In the genomic region with DNA sequence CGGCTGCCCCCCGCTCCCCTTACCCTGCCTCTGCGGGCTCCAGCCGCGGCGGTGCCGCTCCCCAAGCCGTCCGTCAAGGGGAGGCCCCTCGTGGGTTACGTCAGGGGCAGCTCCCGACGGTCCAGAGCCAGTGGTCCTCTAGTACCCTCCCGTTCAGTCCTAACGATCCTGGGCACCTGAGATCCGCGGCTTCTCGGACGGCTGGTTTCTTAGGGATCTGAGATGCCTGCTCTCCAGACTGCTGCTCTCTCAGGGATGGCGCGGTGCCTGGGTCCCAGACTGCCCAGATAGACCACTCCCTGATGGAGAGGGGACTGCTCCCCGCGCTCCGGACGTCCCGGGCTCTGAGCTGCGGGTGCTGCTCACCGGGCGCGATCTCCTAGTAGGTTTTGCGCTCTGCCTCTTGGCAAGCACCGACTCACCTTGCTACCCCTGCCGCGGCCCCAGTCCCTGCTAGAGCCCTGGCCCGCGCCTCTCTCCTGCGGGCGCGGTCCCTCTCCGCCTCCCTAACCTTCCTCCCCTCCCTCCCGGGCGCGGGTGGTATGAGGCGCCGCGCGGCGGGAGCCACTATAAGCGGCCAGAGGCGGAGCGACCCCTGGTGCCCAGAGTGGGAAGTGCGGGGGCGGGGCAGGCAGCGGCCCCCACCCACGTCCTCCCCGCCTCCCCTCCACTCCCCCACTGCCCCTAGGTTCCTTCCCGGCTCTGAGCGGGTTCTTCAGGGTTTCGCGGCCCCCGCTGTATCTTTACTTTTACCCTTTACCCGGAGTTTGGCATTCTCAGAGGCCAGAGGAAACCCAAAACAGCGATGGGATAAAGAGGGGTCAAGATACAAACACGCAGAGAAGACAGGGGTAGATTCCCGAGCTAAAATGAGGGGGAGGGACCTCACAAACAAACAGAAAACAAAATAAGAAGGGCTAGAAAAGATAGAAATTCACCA, we compare ENCODE assay signal across 8 cellular contexts. TPM values are rescaled to one million over a fixed set of nuclear protein-coding genes. Genes with fewer than 3 reads are reported as not detected.
A peak's percentile ranks its signal among the peaks of the same experiment; 100 is the strongest.
DNase-seq lines count a peak whose midpoint lies in the region; ATAC-seq and TF ChIP-seq lines count a peak whose summit lies in the region.

A gene (minus strand): TSS at position 544 of the 940 bp plus-strand sequence. CDS start 711 bp downstream, outside the sequence.

- no peak within 1 kb of the TSS for H3K27ac Mint-ChIP-seq in activated CD8-positive, alpha-beta memory T cell treated with anti-CD3 and anti-CD28 coated beads, Interleukin-2, amount 10 ng/mL, durations not matched to agents 7 days and 5 days
- H3K27ac Mint-ChIP-seq in endodermal cell (no peak within 1 kb of the TSS), mesothelial cell of epicardium (no peak within 1 kb of the TSS)

- no peaks in the 10 kb centered on the region for H3K9me3 ChIP-seq in endodermal cell (ENCODE audit: control insufficient read depth, low read length)

- DNase-seq in NOMO-1 (lab: John Stamatoyannopoulos, UW; ENCODE audit: unreplicated experiment in 2 of 2) (peak; percentile 63 to 91), endodermal cell (peak; percentile 98), mesothelial cell of epicardium (ENCODE audit: low spot score in 2 of 2, unreplicated experiment in 2 of 2) (peak; percentile 82 to 97)
- DNase-seq in activated CD8-positive, alpha-beta memory T cell treated with anti-CD3 and anti-CD28 coated beads, Interleukin-2, amount 10 ng/mL, durations not matched to agents 7 days and 5 days, result peak; percentile 87
- DNase-seq in stimulated activated CD8-positive, alpha-beta memory T cell treated with anti-CD3 and anti-CD28 coated beads, Interleukin-15, amount 100 ng/mL, for 48 hours (ENCODE audit: low read depth in 2 of 2), result peak; percentile 74 to 76

- 3 to 4% methylated on average over 32 to 65 of the region's 65 CpGs for WGBS in endodermal cell (ENCODE audit: insufficient coverage in 1 of 2, insufficient read length in 1 of 2), 2 experiments

- CTCF ChIA-PET in activated CD8-positive, alpha-beta memory T cell treated with anti-CD3 and anti-CD28 coated beads, Interleukin-2, amount 10 ng/mL, durations not matched to agents 7 days and 5 days (lab: Charles Lee), result interaction anchor here (1.0 to 11.8 kb wide), 9 partner anchors 10 to 71 kb away, joined by 3 to 202 read pairs (median 5); a partner anchor contains a TSS

- H3K27me3 ChIP-seq in endodermal cell (ENCODE audit: control insufficient read depth, insufficient read depth, low read length, poor library complexity, severe bottlenecking), result peaks cover 100% of the 10 kb centered on the region

- ATAC-seq in HG03442 (IDR thresholded peaks at IDR 0.05; ENCODE audit: unreplicated experiment) (peak; percentile 61), HG02571 (IDR thresholded peaks at IDR 0.05; ENCODE audit: unreplicated experiment) (no peak)
- ATAC-seq in activated CD8-positive, alpha-beta memory T cell treated with anti-CD3 and anti-CD28 coated beads, Interleukin-2, amount 10 ng/mL, durations not matched to agents 7 days and 5 days, result peak; percentile 92

- H3K4me3 ChIP-seq in GM12875 (ENCODE audit: low read depth, low read length), result no peak within 1 kb of the TSS
- H3K4me3 ChIP-seq in endodermal cell (ENCODE audit: low read length), result peak within 1 kb of the TSS; percentile 72

- H3K27me3 Mint-ChIP-seq in activated CD8-positive, alpha-beta memory T cell treated with anti-CD3 and anti-CD28 coated beads, Interleukin-2, amount 10 ng/mL, durations not matched to agents 7 days and 5 days, result peaks cover 80% of the 10 kb centered on the region
- H3K27me3 Mint-ChIP-seq in endodermal cell (ENCODE audit: insufficient read depth), result peaks cover 93% of the 10 kb centered on the region
- peaks cover 73% of the 10 kb centered on the region for H3K27me3 Mint-ChIP-seq in mesothelial cell of epicardium (ENCODE audit: low read depth)

- TF ChIP-seq CTCF in GM12875 (IDR thresholded peaks at IDR 0.05; ENCODE audit: borderline replicate concordance, insufficient read depth, low read depth, low read length), result peak; percentile 96
- peak; percentile 100 for TF ChIP-seq CTCF in endodermal cell (conservative IDR thresholded peaks at IDR 0.05)
- TF ChIP-seq CTCF in mesothelial cell of epicardium (IDR thresholded peaks at IDR 0.05; ENCODE audit: unreplicated experiment), result peak; percentile 98

- H3K9me3 Mint-ChIP-seq in activated CD8-positive, alpha-beta memory T cell treated with anti-CD3 and anti-CD28 coated beads, Interleukin-2, amount 10 ng/mL, durations not matched to agents 7 days and 5 days (ENCODE audit: low read depth), result no peaks in the 10 kb centered on the region
- H3K9me3 Mint-ChIP-seq in endodermal cell, result no peaks in the 10 kb centered on the region
- no peaks in the 10 kb centered on the region for H3K9me3 Mint-ChIP-seq in mesothelial cell of epicardium

- no peaks in the 10 kb centered on the region for H3K36me3 Mint-ChIP-seq in activated CD8-positive, alpha-beta memory T cell treated with anti-CD3 and anti-CD28 coated beads, Interleukin-2, amount 10 ng/mL, durations not matched to agents 7 days and 5 days
- no peaks in the 10 kb centered on the region for H3K36me3 Mint-ChIP-seq in endodermal cell (ENCODE audit: low read depth)
- no peaks in the 10 kb centered on the region for H3K36me3 Mint-ChIP-seq in mesothelial cell of epicardium

- H3K9ac ChIP-seq in endodermal cell (ENCODE audit: extremely low read depth, low read length, poor library complexity, severe bottlenecking), result no peak within 1 kb of the TSS

- no peak within 1 kb of the TSS for H3K27ac ChIP-seq in endodermal cell (ENCODE audit: low read depth, low read length)

- no peaks in the 10 kb centered on the region for H3K36me3 ChIP-seq in endodermal cell (ENCODE audit: control insufficient read depth, insufficient read depth, low read length)

- H3K4me1 Mint-ChIP-seq in activated CD8-positive, alpha-beta memory T cell treated with anti-CD3 and anti-CD28 coated beads, Interleukin-2, amount 10 ng/mL, durations not matched to agents 7 days and 5 days, result peaks cover 17% of the 10 kb centered on the region
- H3K4me1 Mint-ChIP-seq in endodermal cell (peaks cover 17% of the 10 kb centered on the region), mesothelial cell of epicardium (peaks cover 35% of the 10 kb centered on the region)

- no peaks in the 10 kb centered on the region for H3K4me1 ChIP-seq in endodermal cell (ENCODE audit: control insufficient read depth, insufficient read depth, low read length)

- peak within 1 kb of the TSS; percentile 40 for H3K4me3 Mint-ChIP-seq in activated CD8-positive, alpha-beta memory T cell treated with anti-CD3 and anti-CD28 coated beads, Interleukin-2, amount 10 ng/mL, durations not matched to agents 7 days and 5 days
- H3K4me3 Mint-ChIP-seq in endodermal cell (peak within 1 kb of the TSS; percentile 49), mesothelial cell of epicardium (peak within 1 kb of the TSS; percentile 63)

RNA-seq across cellular contexts. Expression of the gene that starts here (rescaled TPM):
- not detected for total RNA-seq in activated CD8-positive, alpha-beta memory T cell treated with anti-CD3 and anti-CD28 coated beads, Interleukin-2, amount 10 ng/mL, durations not matched to agents 7 days and 5 days
- total RNA-seq in endodermal cell (under 1 TPM; 0.20 to 0.38 TPM), mesothelial cell of epicardium (0.20 TPM in 2 of 3 replicates, not detected in the other)
- 31.0 TPM for polyA plus RNA-seq in endodermal cell (2013, experiment 1 of 2)
- polyA plus RNA-seq in endodermal cell (2013, experiment 2 of 2), result 38.9 TPM

Comparison
In these comparisons a context has a peak if more than half of its experiments do, and no peak if none do; other contexts are left out.
1. Peak in DNase-seq and ATAC-seq in activated CD8-positive, alpha-beta memory T cell treated with anti-CD3 and anti-CD28 coated beads, Interleukin-2, amount 10 ng/mL, durations not matched to agents 7 days and 5 days; RNA of the gene not detected or under 1 TPM.
2. Peak in DNase-seq in mesothelial cell of epicardium; RNA of the gene not detected or under 1 TPM.